Comparison of ENCODE assay signal across 19 cellular contexts in genomic region chr10:54131833-54132232, GRCh38.
"Had no signal": no experiment of that assay in that cellular context is flagged by ENCODE, and none has a peak within 500 bp of the region (broad histone marks: within the 10 kb centered on the region; RNA-seq: fewer than 3 reads in every experiment).

No MANE protein-coding gene starts in this region.

- H3K79me2 ChIP-seq: hepatocyte had no signal

- H3K9me3 ChIP-seq: ovary, upper lobe of left lung, vagina had no signal

- H2AFZ ChIP-seq: hepatocyte, neural progenitor cell had no signal

- H3K9ac ChIP-seq: neural progenitor cell had no signal

- H3K27ac ChIP-seq: hepatocyte, neural progenitor cell, ovary, upper lobe of left lung, vagina had no signal

- H3K36me3 ChIP-seq: neural progenitor cell, ovary, upper lobe of left lung, vagina had no signal

- DNase-seq: dermis blood vessel endothelial cell; foreskin melanocyte; head of caudate nucleus; left colon; left ventricle myocardium superior; mesenchymal stem cell; midbrain; nucleus accumbens; ovary; right cardiac atrium; small intestine; stimulated activated CD4-positive, alpha-beta T cell treated with anti-CD3 and anti-CD28 coated beads, Interleukin-2, amount 100 ng/mL, for 48 hours; stimulated activated naive CD4-positive, alpha-beta T cell treated with Interleukin-2 at 50 U/mL for 16 hours; upper lobe of left lung had no signal

- H3K4me1 ChIP-seq: neural progenitor cell, upper lobe of left lung, vagina had no signal

- H3K27me3 ChIP-seq: hepatocyte, neural progenitor cell, ovary, upper lobe of left lung, vagina had no signal

- ATAC-seq: left colon; left ventricle myocardium superior; natural killer cell treated with Interleukin-12 subunit alpha and Interleukin-12 subunit beta and Interleukin-15 and Interleukin-18, amount 100 ng/mL, for 72 hours; right cardiac atrium had no signal

- H3K4me2 ChIP-seq: hepatocyte, neural progenitor cell had no signal

- H3K4me3 ChIP-seq: hepatocyte, lung, neural progenitor cell, ovary, upper lobe of left lung, vagina had no signal
